24 cellular contexts compared by ENCODE assay signal in genomic region chr2:113861740-113862139, GRCh38. TPM values are rescaled to one million over a fixed set of nuclear protein-coding genes. Genes with fewer than 3 reads are reported as not detected.
A peak's percentile ranks its signal among the peaks of the same experiment; 100 is the strongest.
DNase-seq lines count a peak whose midpoint lies in the region; ATAC-seq lines count a peak whose summit lies in the region.
"Had no signal": no experiment of that assay in that cellular context is flagged by ENCODE, and none has a peak within 500 bp of the region (broad histone marks: within the 10 kb centered on the region; RNA-seq: fewer than 3 reads in every experiment).

No MANE protein-coding gene starts in this region.

- H3K36me3 Mint-ChIP-seq in memory B cell: peaks cover 5% of the 10 kb centered on the region
- peaks cover 3% of the 10 kb centered on the region for H3K36me3 Mint-ChIP-seq in activated T-helper 2 cell treated with anti-CD3 and anti-CD28 coated beads, Interferon-gamma antibody, Interleukin-2, Interleukin-4, amounts not matched to agents 10 μg/mL and 5 μg/mL and 100 μg/mL, durations not matched to agents 14 hours and 24 hours and 36 hours (ENCODE audit: low read depth)
- H3K36me3 Mint-ChIP-seq: mesothelial cell of epicardium had no signal

- no peak overlapping the region for H3K27ac ChIP-seq in substantia nigra (ENCODE audit: low read depth, low read length, poor library complexity, severe bottlenecking)
- H3K27ac ChIP-seq: sigmoid colon, VCaP had no signal

- intact Hi-C loops in activated T-helper 2 cell treated with anti-CD3 and anti-CD28 coated beads, Interferon-gamma antibody, Interleukin-2, Interleukin-4, amounts not matched to agents 10 μg/mL and 5 μg/mL and 100 μg/mL, durations not matched to agents 14 hours and 24 hours and 36 hours (cut with micrococcal nuclease): no loop called here

- H3K27me3 Mint-ChIP-seq in memory B cell: no peaks in the 10 kb centered on the region
- H3K27me3 Mint-ChIP-seq in activated T-helper 2 cell treated with anti-CD3 and anti-CD28 coated beads, Interferon-gamma antibody, Interleukin-2, Interleukin-4, amounts not matched to agents 10 μg/mL and 5 μg/mL and 100 μg/mL, durations not matched to agents 14 hours and 24 hours and 36 hours (ENCODE audit: low read depth): no peaks in the 10 kb centered on the region
- H3K27me3 Mint-ChIP-seq: CD4-positive, CD25-positive, alpha-beta regulatory T cell had no signal

- H3K4me1 Mint-ChIP-seq in memory B cell: peaks cover 43% of the 10 kb centered on the region
- peaks cover 6% of the 10 kb centered on the region for H3K4me1 Mint-ChIP-seq in activated T-helper 2 cell treated with anti-CD3 and anti-CD28 coated beads, Interferon-gamma antibody, Interleukin-2, Interleukin-4, amounts not matched to agents 10 μg/mL and 5 μg/mL and 100 μg/mL, durations not matched to agents 14 hours and 24 hours and 36 hours (ENCODE audit: low read depth)
- H3K4me1 Mint-ChIP-seq: mesothelial cell of epicardium, nephron had no signal

- peak overlapping the region; percentile 87 for H3K27ac Mint-ChIP-seq in memory B cell
- H3K27ac Mint-ChIP-seq in activated T-helper 2 cell treated with anti-CD3 and anti-CD28 coated beads, Interferon-gamma antibody, Interleukin-2, Interleukin-4, amounts not matched to agents 10 μg/mL and 5 μg/mL and 100 μg/mL, durations not matched to agents 14 hours and 24 hours and 36 hours: no peak overlapping the region
- H3K27ac Mint-ChIP-seq: mesothelial cell of epicardium; nephron; T-helper 1 cell treated with Interleukin-12 subunit alpha and Interleukin-12 subunit beta and Interleukin-4 antibody, amounts not matched to agents 30 μg/mL and 1 μg/mL, for 36 hours had no signal

- H3K4me3 Mint-ChIP-seq in memory B cell: peak overlapping the region; percentile 54
- no peak overlapping the region for H3K4me3 Mint-ChIP-seq in activated T-helper 2 cell treated with anti-CD3 and anti-CD28 coated beads, Interferon-gamma antibody, Interleukin-2, Interleukin-4, amounts not matched to agents 10 μg/mL and 5 μg/mL and 100 μg/mL, durations not matched to agents 14 hours and 24 hours and 36 hours (ENCODE audit: low read depth)
- H3K4me3 Mint-ChIP-seq: CD4-positive, CD25-positive, alpha-beta regulatory T cell; mesothelial cell of epicardium; nephron; T-helper 1 cell treated with Interleukin-12 subunit alpha and Interleukin-12 subunit beta and Interleukin-4 antibody, amounts not matched to agents 30 μg/mL and 1 μg/mL, for 36 hours had no signal

- peaks cover 2% of the 10 kb centered on the region for H3K9me3 Mint-ChIP-seq in memory B cell
- no peaks in the 10 kb centered on the region for H3K9me3 Mint-ChIP-seq in activated T-helper 2 cell treated with anti-CD3 and anti-CD28 coated beads, Interferon-gamma antibody, Interleukin-2, Interleukin-4, amounts not matched to agents 10 μg/mL and 5 μg/mL and 100 μg/mL, durations not matched to agents 14 hours and 24 hours and 36 hours
- H3K9me3 Mint-ChIP-seq: CD4-positive, CD25-positive, alpha-beta regulatory T cell; mesothelial cell of epicardium; nephron; T-helper 1 cell treated with Interleukin-12 subunit alpha and Interleukin-12 subunit beta and Interleukin-4 antibody, amounts not matched to agents 30 μg/mL and 1 μg/mL, for 36 hours had no signal

- no peak for DNase-seq in memory B cell (ENCODE audit: low spot score in 2 of 2)
- no peak for DNase-seq in T-helper 9 cell
- DNase-seq in substantia nigra (lab: John Stamatoyannopoulos, UW): no peak
- no peak for DNase-seq in activated T-helper 2 cell treated with anti-CD3 and anti-CD28 coated beads, Interferon-gamma antibody, Interleukin-2, Interleukin-4, amounts not matched to agents 10 μg/mL and 5 μg/mL and 100 μg/mL, durations not matched to agents 14 hours and 24 hours and 36 hours (ENCODE audit: low spot score)
- DNase-seq in activated CD4-positive, alpha-beta T cell treated with anti-CD3 and anti-CD28 coated beads, Interleukin-2, amount 50 U/mL, for 4 hours: no peak
- DNase-seq: activated CD4-positive, alpha-beta T cell treated with anti-CD3 and anti-CD28 coated beads, Interleukin-2, amount 50 U/mL, for 48 hours; activated naive CD4-positive, alpha-beta T cell; amniotic stem cell; CD4-positive, CD25-positive, alpha-beta regulatory T cell; cortex of kidney; GDM1; H7; IMR-90; MG63; NCI-H1436; SHP77; sigmoid colon had no signal

- peak; percentile 38 for ATAC-seq in GM18511 (IDR thresholded peaks at IDR 0.05; ENCODE audit: unreplicated experiment)
- ATAC-seq in GM21576 (IDR thresholded peaks at IDR 0.05; ENCODE audit: unreplicated experiment): peak; percentile 28
- ATAC-seq in HG03432 (IDR thresholded peaks at IDR 0.05; ENCODE audit: unreplicated experiment): peak; percentile 33
- no peak for ATAC-seq in memory B cell (ENCODE audit: low read depth)

RNA-seq across cellular contexts. Expression of gene ACTR3, which starts 28.1 kb away (rescaled TPM):
- total RNA-seq in activated T-helper 2 cell treated with anti-CD3 and anti-CD28 coated beads, Interferon-gamma antibody, Interleukin-2, Interleukin-4, amounts not matched to agents 10 μg/mL and 5 μg/mL and 100 μg/mL, durations not matched to agents 14 hours and 24 hours and 36 hours: 521 and 530 TPM in 2 replicates
